1 cellular context compared by ENCODE assay signal in the genomic region with DNA sequence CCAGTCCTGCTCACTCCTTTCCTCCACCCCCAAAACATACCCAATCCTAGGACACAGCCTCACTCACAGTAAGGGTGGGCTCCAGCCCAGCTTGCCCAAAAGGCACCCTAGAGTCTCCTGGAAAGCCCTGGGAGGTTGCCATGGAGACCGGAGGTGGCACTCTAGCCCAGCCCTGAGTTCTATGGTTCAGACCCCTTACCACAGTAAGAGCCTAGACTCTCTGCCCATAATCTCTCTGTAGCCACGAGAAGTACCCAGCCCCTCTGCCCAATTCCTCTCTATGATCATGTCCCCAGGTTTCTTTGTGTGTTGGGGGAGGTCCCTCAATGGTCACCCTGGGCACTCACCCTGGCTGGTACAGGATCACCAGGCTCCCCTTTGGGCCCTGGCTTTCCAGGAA.
TF ChIP-seq lines count a peak whose summit lies in the region.

No MANE protein-coding gene starts in this region.

TF ChIP-seq in H1, 55 proteins besides CTCF, POLR2A, EP300 and RAD21:
- TF ChIP-seq SP2 (IDR thresholded peaks at IDR 0.05; ENCODE audit: low read length) (peak; percentile 83), NANOG (IDR thresholded peaks at IDR 0.05; ENCODE audit: insufficient read depth, low read depth, low read length, poor library complexity, severe bottlenecking) (no peak), TAF7 (optimal IDR thresholded peaks at IDR 0.05; ENCODE audit: borderline replicate concordance, low read depth, low read length) (no peak), JUN (IDR thresholded peaks at IDR 0.05; ENCODE audit: low read depth, low read length) (no peak), SAP30 (IDR thresholded peaks at IDR 0.05; ENCODE audit: insufficient read depth, insufficient replicate concordance, low read length) (no peak), GABPA (IDR thresholded peaks at IDR 0.05; ENCODE audit: borderline replicate concordance, insufficient read depth, low read length) (no peak)
TF ChIP-seq in H1: peak in this region for 1.
